ENCODE assay signal across 14 cellular contexts in the genomic region with DNA sequence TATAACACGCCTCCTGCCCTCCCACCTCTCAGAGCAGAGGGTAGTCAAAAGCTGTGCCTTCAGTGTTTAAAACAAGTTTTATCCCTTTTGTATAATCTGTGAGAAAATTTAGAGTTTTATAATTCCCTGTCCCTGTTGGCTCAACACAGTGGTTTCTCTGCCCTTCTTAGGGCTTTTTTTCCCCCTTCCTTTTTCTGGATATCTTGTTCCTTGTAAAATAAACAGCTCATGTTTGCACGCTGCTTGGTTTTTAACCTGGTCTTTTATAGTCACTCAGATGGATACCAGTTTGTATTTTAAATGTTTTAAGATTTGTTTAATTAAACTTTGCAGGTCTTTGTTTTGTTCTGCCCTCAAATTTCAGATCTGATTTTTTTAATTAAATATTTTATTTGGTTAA.
"Had no signal": no experiment of that assay in that cellular context is flagged by ENCODE, and none has a peak within 500 bp of the region (broad histone marks: within the 10 kb centered on the region; RNA-seq: fewer than 3 reads in every experiment).

No MANE protein-coding gene starts in this region.

- H3K9me3 ChIP-seq: heart left ventricle, sigmoid colon had no signal

- FAIRE-seq: colon, endothelial cell of umbilical vein, frontal cortex, keratinocyte had no signal

- H3K27me3 ChIP-seq: sigmoid colon had no signal

- H3K27ac ChIP-seq: heart left ventricle, sigmoid colon had no signal

- ATAC-seq: heart left ventricle; naive thymus-derived CD4-positive, alpha-beta T cell; SK-N-SH treated with all-trans-retinoic acid at 6 μM for 48 hours had no signal

- H3K4me3 ChIP-seq: heart left ventricle, sigmoid colon had no signal

- H3K36me3 ChIP-seq: heart left ventricle, sigmoid colon had no signal

- H3K4me1 ChIP-seq: heart left ventricle, sigmoid colon had no signal

- DNase-seq: activated B cell treated with CpG ODN at 0.5 μM for 24 hours; activated CD4-positive, alpha-beta T cell treated with anti-CD3 and anti-CD28 coated beads, Interleukin-2, amount 10 ng/mL, durations not matched to agents 24 days and 14 days; activated naive CD4-positive, alpha-beta T cell treated with Interleukin-2 at 50 U/mL for 16 hours; heart left ventricle; naive thymus-derived CD4-positive, alpha-beta T cell; nucleus accumbens; sigmoid colon; stimulated activated CD4-positive, alpha-beta T cell treated with anti-CD3 and anti-CD28 coated beads, Interleukin-12 subunit alpha, Interleukin-12 subunit beta, amount 100 ng/mL, for 4 hours; stimulated activated naive CD4-positive, alpha-beta T cell had no signal
